Comparison of ENCODE assay signal across 18 cellular contexts in genomic region chr14:64700894-64701293, GRCh38.
"Had no signal": no experiment of that assay in that cellular context is flagged by ENCODE, and none has a peak within 500 bp of the region (broad histone marks: within the 10 kb centered on the region; RNA-seq: fewer than 3 reads in every experiment).

No MANE protein-coding gene starts in this region.

- H3K4me3 ChIP-seq: body of pancreas, esophagus muscularis mucosa, lung, psoas muscle, sigmoid colon, suprapubic skin, upper lobe of right lung had no signal

- DNase-seq: activated CD4-positive, alpha-beta T cell treated with anti-CD3 and anti-CD28 coated beads, Interleukin-2, amount 50 U/mL, for 4 hours; activated CD4-positive, CD25-positive, alpha-beta regulatory T cell treated with anti-CD3 and anti-CD28 coated beads, Interleukin-2, amount 50 U/mL, for 72 hours; activated T-cell treated with anti-CD3 and anti-CD28 coated beads, Interleukin-2, amount 50 U/mL, for 1 hour; amniotic stem cell; dermis blood vessel endothelial cell; immature natural killer cell; left cardiac atrium; naive B cell; psoas muscle; stimulated activated CD4-positive, alpha-beta T cell treated with anti-CD3 and anti-CD28 coated beads, Interleukin-2, amount 100 ng/mL, for 24 hours; stimulated activated naive CD4-positive, alpha-beta T cell treated with Interleukin-2 at 50 U/mL for 16 hours; upper lobe of right lung had no signal

- H3K4me3 Mint-ChIP-seq: immature natural killer cell, naive B cell had no signal

- H3K27ac Mint-ChIP-seq: activated naive CD4-positive, alpha-beta T cell treated with anti-CD3 and anti-CD28 coated beads, Interleukin-2, amount 50 U/mL, for 72 hours; naive B cell had no signal

- H3K27me3 ChIP-seq: body of pancreas, esophagus muscularis mucosa, sigmoid colon, suprapubic skin, upper lobe of right lung had no signal

- H3K9me3 Mint-ChIP-seq: activated naive CD4-positive, alpha-beta T cell treated with anti-CD3 and anti-CD28 coated beads, Interleukin-2, amount 50 U/mL, for 72 hours had no signal

- H3K36me3 Mint-ChIP-seq: activated naive CD4-positive, alpha-beta T cell treated with anti-CD3 and anti-CD28 coated beads, Interleukin-2, amount 50 U/mL, for 72 hours; immature natural killer cell; naive B cell had no signal

- H3K27ac ChIP-seq: body of pancreas, esophagus muscularis mucosa, psoas muscle, sigmoid colon, suprapubic skin, upper lobe of right lung had no signal
